In the genomic region with DNA sequence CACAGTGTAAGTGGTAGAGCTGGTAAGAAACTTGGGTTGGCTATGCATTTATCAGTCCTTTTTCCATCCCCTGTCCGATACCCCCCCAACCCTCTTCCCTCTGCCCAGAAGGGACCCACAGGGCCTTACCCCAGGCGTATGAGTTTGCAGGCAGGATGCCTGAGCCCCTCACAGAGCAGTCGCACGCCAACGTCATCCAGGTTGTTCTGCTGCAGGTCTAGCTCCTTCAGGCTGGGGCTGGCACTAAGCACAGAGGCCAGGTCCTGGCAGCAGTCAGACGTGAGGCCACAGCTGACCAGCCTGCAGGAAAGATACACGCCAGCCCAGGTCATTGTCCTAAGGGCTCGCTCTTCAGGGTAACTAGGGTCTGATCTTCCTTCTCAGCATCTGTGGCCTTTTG, we compare ENCODE assay signal across 1 cellular context.
TF ChIP-seq lines count a peak whose summit lies in the region.

No MANE protein-coding gene starts in this region.

TF ChIP-seq in K562, 482 proteins besides CTCF, POLR2A, EP300 and RAD21:
- TF ChIP-seq, protein P1, sequence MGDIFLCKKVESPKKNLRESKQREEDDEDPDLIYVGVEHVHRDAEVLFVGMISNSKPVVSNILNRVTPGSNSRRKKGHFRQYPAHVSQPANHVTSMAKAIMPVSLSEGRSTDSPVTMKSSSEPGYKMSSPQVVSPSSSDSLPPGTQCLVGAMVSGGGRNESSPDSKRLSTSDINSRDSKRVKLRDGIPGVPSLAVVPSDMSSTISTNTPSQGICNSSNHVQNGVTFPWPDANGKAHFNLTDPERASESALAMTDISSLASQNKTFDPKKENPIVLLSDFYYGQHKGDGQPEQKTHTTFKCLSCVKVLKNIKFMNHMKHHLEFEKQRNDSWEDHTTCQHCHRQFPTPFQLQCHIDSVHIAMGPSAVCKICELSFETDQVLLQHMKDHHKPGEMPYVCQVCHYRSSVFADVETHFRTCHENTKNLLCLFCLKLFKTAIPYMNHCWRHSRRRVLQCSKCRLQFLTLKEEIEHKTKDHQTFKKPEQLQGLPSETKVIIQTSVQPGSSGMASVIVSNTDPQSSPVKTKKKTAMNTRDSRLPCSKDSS (IDR thresholded peaks at IDR 0.05; ENCODE audit: low read depth, partially characterized antibody): no peak
- TF ChIP-seq POLR2G (IDR thresholded peaks at IDR 0.05; ENCODE audit: low read depth, low read length): 0 out of 2 replicates have a peak, but pooled peaks have one; percentile 20
